8 cellular contexts compared by ENCODE assay signal in the genomic region with DNA sequence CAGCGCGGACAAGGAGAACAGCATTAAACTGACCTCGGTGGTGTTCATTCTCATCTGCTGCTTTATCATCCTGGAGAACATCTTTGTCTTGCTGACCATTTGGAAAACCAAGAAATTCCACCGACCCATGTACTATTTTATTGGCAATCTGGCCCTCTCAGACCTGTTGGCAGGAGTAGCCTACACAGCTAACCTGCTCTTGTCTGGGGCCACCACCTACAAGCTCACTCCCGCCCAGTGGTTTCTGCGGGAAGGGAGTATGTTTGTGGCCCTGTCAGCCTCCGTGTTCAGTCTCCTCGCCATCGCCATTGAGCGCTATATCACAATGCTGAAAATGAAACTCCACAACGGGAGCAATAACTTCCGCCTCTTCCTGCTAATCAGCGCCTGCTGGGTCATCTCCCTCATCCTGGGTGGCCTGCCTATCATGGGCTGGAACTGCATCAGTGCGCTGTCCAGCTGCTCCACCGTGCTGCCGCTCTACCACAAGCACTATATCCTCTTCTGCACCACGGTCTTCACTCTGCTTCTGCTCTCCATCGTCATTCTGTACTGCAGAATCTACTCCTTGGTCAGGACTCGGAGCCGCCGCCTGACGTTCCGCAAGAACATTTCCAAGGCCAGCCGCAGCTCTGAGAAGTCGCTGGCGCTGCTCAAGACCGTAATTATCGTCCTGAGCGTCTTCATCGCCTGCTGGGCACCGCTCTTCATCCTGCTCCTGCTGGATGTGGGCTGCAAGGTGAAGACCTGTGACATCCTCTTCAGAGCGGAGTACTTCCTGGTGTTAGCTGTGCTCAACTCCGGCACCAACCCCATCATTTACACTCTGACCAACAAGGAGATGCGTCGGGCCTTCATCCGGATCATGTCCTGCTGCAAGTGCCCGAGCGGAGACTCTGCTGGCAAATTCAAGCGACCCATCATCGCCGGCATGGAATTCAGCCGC. TPM values are rescaled to one million over a fixed set of nuclear protein-coding genes. Genes with fewer than 3 reads are reported as not detected.
DNase-seq lines count a peak whose midpoint lies in the region; ATAC-seq and TF ChIP-seq lines count a peak whose summit lies in the region.
"Had no signal": no experiment of that assay in that cellular context is flagged by ENCODE, and none has a peak within 500 bp of the region (broad histone marks: within the 10 kb centered on the region; RNA-seq: fewer than 3 reads in every experiment).

No MANE protein-coding gene starts in this region.

- TF ChIP-seq CTCF in RWPE2 (IDR thresholded peaks at IDR 0.05; ENCODE audit: poor library complexity, severe bottlenecking) (peak; percentile 78), thoracic aorta (IDR thresholded peaks at IDR 0.05) (no peak)

- ATAC-seq in RWPE2 (ENCODE audit: low read depth) = no peak
- no peak for ATAC-seq in thoracic aorta (ENCODE audit: insufficient number of reproducible peaks, low FRiP score, low read depth)
- ATAC-seq in HG03139 (IDR thresholded peaks at IDR 0.05; ENCODE audit: unreplicated experiment) = no peak
- ATAC-seq in HG02678 (IDR thresholded peaks at IDR 0.05; ENCODE audit: unreplicated experiment) = no peak
- ATAC-seq in HG03095 (IDR thresholded peaks at IDR 0.05; ENCODE audit: unreplicated experiment) = no peak

- H4K8ac ChIP-seq in mesenchymal stem cell (ENCODE audit: low read length) = no peak overlapping the region

- no peak overlapping the region for H3K4me3 ChIP-seq in RWPE2 (ENCODE audit: severe bottlenecking)
- H3K4me3 ChIP-seq in mesenchymal stem cell (ENCODE audit: insufficient read depth in 1 of 2, low read depth in 1 of 2, low read length in 2 of 2) = peak overlapping the region in 1 of 2 experiments; percentile 12
- H3K4me3 ChIP-seq in thoracic aorta = peak overlapping the region; percentile 91
- H3K4me3 ChIP-seq: body of pancreas had no signal

- H3K4ac ChIP-seq in mesenchymal stem cell (ENCODE audit: low read depth in 1 of 2, low read length in 2 of 2) = no peak overlapping the region

- H2BK12ac ChIP-seq in mesenchymal stem cell (ENCODE audit: low read length in 2 of 2) = no peak overlapping the region

- no peaks in the 10 kb centered on the region for H3K79me1 ChIP-seq in mesenchymal stem cell (replicated peaks; ENCODE audit: low read length, poor library complexity, severe bottlenecking)

- no peak overlapping the region for H3K4me2 ChIP-seq in mesenchymal stem cell (ENCODE audit: low read length, poor library complexity, severe bottlenecking)

- H3K23ac ChIP-seq in mesenchymal stem cell (ENCODE audit: low read length in 2 of 2) = no peak overlapping the region

- H3K27ac ChIP-seq in RWPE2 (ENCODE audit: poor library complexity, severe bottlenecking) (no peak overlapping the region), mesenchymal stem cell (ENCODE audit: low read length, poor library complexity, severe bottlenecking) (no peak overlapping the region), thoracic aorta (no peak overlapping the region)

- DNase-seq in RWPE2 (ENCODE audit: low spot score) (no peak), mesenchymal stem cell (no peak), thoracic aorta (ENCODE audit: low spot score) (no peak)
- peak; percentile 65 for DNase-seq in activated naive CD4-positive, alpha-beta T cell treated with Interleukin-2 at 50 U/mL for 16 hours

- H2BK15ac ChIP-seq in mesenchymal stem cell (ENCODE audit: low read depth, poor library complexity, severe bottlenecking) = no peak overlapping the region

- H3K14ac ChIP-seq in mesenchymal stem cell (ENCODE audit: low read length in 2 of 2) = no peak overlapping the region

- 95% methylated on average over 42 of the region's 42 CpGs for WGBS in mesenchymal stem cell

- peaks cover 3% of the 10 kb centered on the region; the same call in 1 of the 2 replicates for H3K36me3 ChIP-seq in RWPE2 (ENCODE audit: low read depth)
- H3K36me3 ChIP-seq in mesenchymal stem cell (ENCODE audit: control insufficient read depth in 1 of 2, insufficient read depth in 2 of 2, low read depth in 1 of 2, low read length in 2 of 2) = peaks cover 4 to 10% of the 10 kb centered on the region in 2 experiments
- no peaks in the 10 kb centered on the region for H3K36me3 ChIP-seq in thoracic aorta

- no peak overlapping the region for H3K9ac ChIP-seq in mesenchymal stem cell (ENCODE audit: low read length)

- H2AK5ac ChIP-seq in mesenchymal stem cell (ENCODE audit: low read length, severe bottlenecking) = no peak overlapping the region

- H3K9me3 ChIP-seq in RWPE2 (ENCODE audit: severe bottlenecking) (no peaks in the 10 kb centered on the region), mesenchymal stem cell (ENCODE audit: control insufficient read depth, low read length) (no peaks in the 10 kb centered on the region), thoracic aorta (no peaks in the 10 kb centered on the region)
- H3K9me3 ChIP-seq: body of pancreas had no signal

- no peak overlapping the region for H2BK5ac ChIP-seq in mesenchymal stem cell (ENCODE audit: low read depth, low read length, poor library complexity, severe bottlenecking)

- no peak overlapping the region for H3K18ac ChIP-seq in mesenchymal stem cell (ENCODE audit: low read depth in 1 of 2, low read length in 2 of 2)

- H4K91ac ChIP-seq in mesenchymal stem cell (ENCODE audit: low read length) = peak overlapping the region; percentile 28

- no peaks in the 10 kb centered on the region for H3K27me3 ChIP-seq in RWPE2 (ENCODE audit: insufficient read depth, poor library complexity, severe bottlenecking)
- H3K27me3 ChIP-seq in mesenchymal stem cell (ENCODE audit: control insufficient read depth in 1 of 2, insufficient read depth in 1 of 2, low read length in 2 of 2) = peaks cover 0 to 18% of the 10 kb centered on the region in 2 experiments
- H3K27me3 ChIP-seq in thoracic aorta (replicated peaks; ENCODE audit: insufficient read depth) = no peaks in the 10 kb centered on the region

- no peak overlapping the region for H2AFZ ChIP-seq in mesenchymal stem cell (ENCODE audit: low read depth, low read length)

- H3K4me1 ChIP-seq in RWPE2 (ENCODE audit: insufficient read depth, poor library complexity, severe bottlenecking) = peaks cover 6% of the 10 kb centered on the region
- peaks cover 12% of the 10 kb centered on the region for H3K4me1 ChIP-seq in mesenchymal stem cell (ENCODE audit: control insufficient read depth, insufficient read depth, low read depth, low read length)
- H3K4me1 ChIP-seq in thoracic aorta (ENCODE audit: control insufficient read depth in 1 of 2, low read depth in 2 of 2) = peaks cover 6 to 9% of the 10 kb centered on the region in 2 donors

- H2BK120ac ChIP-seq in mesenchymal stem cell (ENCODE audit: low read depth, low read length) = no peak overlapping the region

RNA-seq across cellular contexts. Expression of gene S1PR1, which starts 2.5 kb away (rescaled TPM):
- polyA plus RNA-seq in mesenchymal stem cell (2013, experiment 1 of 2) = 3.3 TPM
- polyA plus RNA-seq in mesenchymal stem cell (2013, experiment 2 of 2) = 3.9 TPM
- total RNA-seq in thoracic aorta = 100 to 1,000 TPM in 1 of 2 donors, 10 to 100 TPM in 1; 42.5 to 108 TPM
